Comparison of ENCODE assay signal across 29 cellular contexts in the genomic region with DNA sequence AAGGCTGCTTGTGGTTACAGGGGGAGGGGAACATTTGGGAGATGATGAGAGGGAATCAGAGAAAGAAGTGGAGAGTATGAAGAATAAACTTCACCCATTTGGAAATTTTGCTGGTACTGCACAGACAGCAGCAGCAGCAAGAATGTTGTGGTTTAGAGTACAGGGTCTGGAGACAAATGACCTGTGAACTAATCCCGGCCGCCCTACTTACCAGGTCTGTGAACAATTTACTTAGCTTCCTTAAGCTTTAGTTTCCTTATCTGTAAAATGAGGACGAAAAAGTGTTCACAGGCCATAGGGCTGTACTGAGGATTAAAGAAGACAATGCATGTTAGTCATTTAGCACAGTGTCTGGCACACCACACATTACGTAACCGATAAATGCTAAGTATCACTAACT.
"Had no signal": no experiment of that assay in that cellular context is flagged by ENCODE, and none has a peak within 500 bp of the region (broad histone marks: within the 10 kb centered on the region; RNA-seq: fewer than 3 reads in every experiment).

No MANE protein-coding gene starts in this region.

- H3K4me3 ChIP-seq: coronary artery, dorsolateral prefrontal cortex, left lung, lower lobe of right lung, mucosa of descending colon, sigmoid colon, suprapubic skin, tibial artery had no signal

- H3K27ac ChIP-seq: coronary artery, dorsolateral prefrontal cortex, left lung, lower lobe of right lung, neutrophil, sigmoid colon, suprapubic skin, tibial artery had no signal

- H3K4me1 Mint-ChIP-seq: activated naive CD4-positive, alpha-beta T cell treated with anti-CD3 and anti-CD28 coated beads, Interleukin-2, amount 50 U/mL, for 24 hours; activated naive CD8-positive, alpha-beta T cell treated with anti-CD3 and anti-CD28 coated beads, Interleukin-2, amount 50 U/mL, for 24 hours; brain had no signal

- H3K27me3 Mint-ChIP-seq: activated CD8-positive, alpha-beta T cell treated with anti-CD3 and anti-CD28 coated beads for 36 hours; activated naive CD4-positive, alpha-beta T cell treated with anti-CD3 and anti-CD28 coated beads, Interleukin-2, amount 50 U/mL, for 24 hours; activated naive CD8-positive, alpha-beta T cell treated with anti-CD3 and anti-CD28 coated beads, Interleukin-2, amount 50 U/mL, for 24 hours; natural killer cell treated with Interleukin-12 subunit alpha and Interleukin-12 subunit beta and Interleukin-15 and Interleukin-18, amount 100 ng/mL, for 72 hours had no signal

- DNase-seq: activated CD4-positive, alpha-beta T cell treated with anti-CD3 and anti-CD28 coated beads for 1 hour; activated CD4-positive, alpha-beta T cell treated with anti-CD3 and anti-CD28 coated beads, Interleukin-2, amount 50 U/mL, for 1 hour; activated CD8-positive, alpha-beta T cell treated with anti-CD3 and anti-CD28 coated beads for 36 hours; activated naive CD8-positive, alpha-beta T cell treated with anti-CD3 and anti-CD28 coated beads, Interleukin-2, amount 50 U/mL, for 24 hours; activated T-cell treated with anti-CD3 and anti-CD28 coated beads, Interleukin-2, amount 50 U/mL, for 48 hours; amygdala; dorsolateral prefrontal cortex; effector memory CD4-positive, alpha-beta T cell; glutamatergic neuron; hippocampal formation; left lung; lower lobe of right lung; mucosa of descending colon; retina; sigmoid colon; small intestine; stimulated activated CD4-positive, alpha-beta T cell treated with anti-CD3 and anti-CD28 coated beads, Interleukin-2, amount 100 ng/mL, for 24 hours; stimulated activated naive CD4-positive, alpha-beta T cell; T-helper 2 cell; tibial artery had no signal

- H3K4me3 Mint-ChIP-seq: activated CD8-positive, alpha-beta T cell treated with anti-CD3 and anti-CD28 coated beads for 36 hours; activated naive CD4-positive, alpha-beta T cell treated with anti-CD3 and anti-CD28 coated beads, Interleukin-2, amount 50 U/mL, for 24 hours; activated naive CD8-positive, alpha-beta T cell treated with anti-CD3 and anti-CD28 coated beads, Interleukin-2, amount 50 U/mL, for 24 hours; brain; natural killer cell treated with Interleukin-12 subunit alpha and Interleukin-12 subunit beta and Interleukin-15 and Interleukin-18, amount 100 ng/mL, for 72 hours; WTC11 had no signal

- H3K27me3 ChIP-seq: dorsolateral prefrontal cortex, left lung, neutrophil, sigmoid colon, suprapubic skin, tibial artery had no signal

- H3K36me3 Mint-ChIP-seq: activated naive CD4-positive, alpha-beta T cell treated with anti-CD3 and anti-CD28 coated beads, Interleukin-2, amount 50 U/mL, for 24 hours; brain; natural killer cell treated with Interleukin-12 subunit alpha and Interleukin-12 subunit beta and Interleukin-15 and Interleukin-18, amount 100 ng/mL, for 72 hours; WTC11 had no signal

- H3K4me1 ChIP-seq: left lung, lower lobe of right lung, sigmoid colon, suprapubic skin, tibial artery had no signal

- H3K27ac Mint-ChIP-seq: activated CD8-positive, alpha-beta T cell treated with anti-CD3 and anti-CD28 coated beads for 36 hours; activated naive CD4-positive, alpha-beta T cell treated with anti-CD3 and anti-CD28 coated beads, Interleukin-2, amount 50 U/mL, for 24 hours; activated naive CD8-positive, alpha-beta T cell treated with anti-CD3 and anti-CD28 coated beads, Interleukin-2, amount 50 U/mL, for 24 hours; activated T-helper 2 cell treated with anti-CD3 and anti-CD28 coated beads, Interferon-gamma antibody, Interleukin-2, Interleukin-4, amounts not matched to agents 10 μg/mL and 5 μg/mL and 100 μg/mL, durations not matched to agents 14 hours and 24 hours and 36 hours; brain; natural killer cell treated with Interleukin-12 subunit alpha and Interleukin-12 subunit beta and Interleukin-15 and Interleukin-18, amount 100 ng/mL, for 72 hours; WTC11 had no signal

- H3K9me3 ChIP-seq: lower lobe of right lung, neutrophil, sigmoid colon, suprapubic skin, tibial artery had no signal

- H3K36me3 ChIP-seq: left lung, lower lobe of right lung, neutrophil, sigmoid colon, suprapubic skin, tibial artery had no signal

- H3K9me3 Mint-ChIP-seq: activated naive CD8-positive, alpha-beta T cell treated with anti-CD3 and anti-CD28 coated beads, Interleukin-2, amount 50 U/mL, for 24 hours; activated T-helper 2 cell treated with anti-CD3 and anti-CD28 coated beads, Interferon-gamma antibody, Interleukin-2, Interleukin-4, amounts not matched to agents 10 μg/mL and 5 μg/mL and 100 μg/mL, durations not matched to agents 14 hours and 24 hours and 36 hours; brain had no signal

- FAIRE-seq: frontal cortex, small intestine had no signal
